ENCODE assay signal across 25 cellular contexts in the genomic region with DNA sequence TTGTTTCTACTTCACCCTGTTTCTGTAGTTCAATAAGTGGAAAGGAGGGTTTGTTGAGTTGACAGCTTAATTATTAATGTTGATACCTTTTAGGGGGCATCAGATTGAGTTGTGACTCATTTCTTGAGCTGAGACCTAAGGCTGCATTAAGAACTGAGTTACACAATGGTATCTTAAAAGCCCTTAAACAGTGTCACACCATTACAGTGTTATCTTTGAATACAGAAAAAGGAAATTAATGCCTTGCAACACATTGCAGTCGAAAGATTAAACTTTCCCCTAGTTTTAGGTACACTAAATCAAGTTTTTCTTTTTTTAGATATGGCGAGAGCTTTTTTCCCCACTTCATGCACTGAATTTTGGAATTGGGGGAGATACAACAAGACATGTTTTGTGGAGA. TPM values are rescaled to one million over a fixed set of nuclear protein-coding genes. Genes with fewer than 3 reads are reported as not detected.
DNase-seq lines count a peak whose midpoint lies in the region; ATAC-seq, FAIRE-seq and TF ChIP-seq lines count a peak whose summit lies in the region.
"Had no signal": no experiment of that assay in that cellular context is flagged by ENCODE, and none has a peak within 500 bp of the region (broad histone marks: within the 10 kb centered on the region; RNA-seq: fewer than 3 reads in every experiment).

No MANE protein-coding gene starts in this region.

- H3K4me1 ChIP-seq in GM12878 (ENCODE audit: control insufficient read depth, insufficient read depth, low read length) = peaks cover 13% of the 10 kb centered on the region
- H3K4me1 ChIP-seq in OCI-LY7 (ENCODE audit: insufficient read depth, low read length, poor library complexity, severe bottlenecking) = peaks cover 10% of the 10 kb centered on the region
- H3K4me1 ChIP-seq: right lobe of liver had no signal

- no peak overlapping the region for H3K9ac ChIP-seq in GM12878 (ENCODE audit: control insufficient read depth, insufficient read depth, low read length)
- H3K9ac ChIP-seq: BLaER1 treated with 17β-estradiol and CSF1 and Interleukin-3, amounts not matched to agents 10 nM and 100 nM had no signal

- peaks cover 12% of the 10 kb centered on the region for H3K4me1 Mint-ChIP-seq in activated CD8-positive, alpha-beta T cell treated with anti-CD3 and anti-CD28 coated beads for 36 hours (ENCODE audit: low read depth)
- H3K4me1 Mint-ChIP-seq in activated CD8-positive, alpha-beta T cell treated with anti-CD3 and anti-CD28 coated beads, Interleukin-2, amount 10 ng/mL, durations not matched to agents 7 days and 5 days (ENCODE audit: low read depth) = peaks cover 4% of the 10 kb centered on the region
- H3K4me1 Mint-ChIP-seq in nephron progenitor cell = peaks cover 4% of the 10 kb centered on the region

- CTCF ChIA-PET in activated CD8-positive, alpha-beta T cell treated with anti-CD3 and anti-CD28 coated beads for 36 hours (lab: Charles Lee) = interaction anchor here (1.0 to 1.7 kb wide), 4 partner anchors 11 to 66 kb away, joined by 3 to 6 read pairs (median 4); partner anchors contain the start of gene PAFAH1B2
- CTCF ChIA-PET in activated CD8-positive, alpha-beta T cell treated with anti-CD3 and anti-CD28 coated beads, Interleukin-2, amount 10 ng/mL, durations not matched to agents 7 days and 5 days (lab: Charles Lee) = interaction anchor here (0.7 to 1.5 kb wide), 4 partner anchors 14 to 95 kb away, joined by 3 to 4 read pairs (median 3); no protein-coding TSS in a partner anchor
- CTCF ChIA-PET in GM12878 (lab: Yijun Ruan, JAX) = interaction anchor here (1.4 to 5.2 kb wide), 5 partner anchors 12 to 281 kb away, joined by 4 to 47 read pairs (median 8); partner anchors contain the start of gene SIDT2
- CTCF ChIA-PET in OCI-LY7 (lab: Charles Lee; ENCODE audit: unreplicated experiment) = interaction anchor here (1.2 kb wide), 1 partner anchor 20 kb away, joined by 3 read pairs; no protein-coding TSS in a partner anchor

- H4K20me1 ChIP-seq in GM12878 (ENCODE audit: control insufficient read depth, insufficient read depth) = no peaks in the 10 kb centered on the region
- H4K20me1 ChIP-seq in OCI-LY7 (ENCODE audit: insufficient read depth, low read length) = 0 out of 2 replicates have a peak, but pooled peaks cover 4% of the 10 kb centered on the region

- ATAC-seq in activated CD8-positive, alpha-beta T cell treated with anti-CD3 and anti-CD28 coated beads for 36 hours = no peak
- no peak for ATAC-seq in activated CD8-positive, alpha-beta T cell treated with anti-CD3 and anti-CD28 coated beads, Interleukin-2, amount 10 ng/mL, durations not matched to agents 7 days and 5 days
- peak; percentile 59 for ATAC-seq in HG03108 (IDR thresholded peaks at IDR 0.05; ENCODE audit: unreplicated experiment)
- ATAC-seq in GM12878 = peak; percentile 81
- no peak for ATAC-seq in GM18909 (IDR thresholded peaks at IDR 0.05; ENCODE audit: poor library complexity, unreplicated experiment)
- ATAC-seq: A549; gastrocnemius medialis; left lobe of liver; Panc1; stimulated activated naive CD8-positive, alpha-beta T cell treated with anti-CD3 and anti-CD28 coated beads, Interleukin-15, Interleukin-2, amounts not matched to agents 100 U/mL and 50 U/mL, for 24 hours had no signal

- no peak overlapping the region for H3K4me3 Mint-ChIP-seq in activated CD8-positive, alpha-beta T cell treated with anti-CD3 and anti-CD28 coated beads for 36 hours
- no peak overlapping the region for H3K4me3 Mint-ChIP-seq in activated CD8-positive, alpha-beta T cell treated with anti-CD3 and anti-CD28 coated beads, Interleukin-2, amount 10 ng/mL, durations not matched to agents 7 days and 5 days
- no peak overlapping the region for H3K4me3 Mint-ChIP-seq in nephron progenitor cell
- H3K4me3 Mint-ChIP-seq: activated CD4-positive, alpha-beta T cell treated with anti-CD3 and anti-CD28 coated beads, Interleukin-2, amount 10 ng/mL, durations not matched to agents 7 days and 5 days; activated naive CD8-positive, alpha-beta T cell treated with anti-CD3 and anti-CD28 coated beads, Interleukin-2, amount 10 ng/mL, durations not matched to agents 7 days and 5 days; type B pancreatic cell had no signal

- H3K27ac ChIP-seq in GM12878 (ENCODE audit: control insufficient read depth, insufficient read depth) = 0 out of 2 replicates have a peak overlapping the region, but pooled peaks have one; percentile 11
- H3K27ac ChIP-seq in OCI-LY7 (ENCODE audit: low read depth, low read length, poor library complexity, severe bottlenecking) = no peak overlapping the region
- H3K27ac ChIP-seq: A549; BLaER1 treated with 17β-estradiol and CSF1 and Interleukin-3, amounts not matched to agents 10 nM and 100 nM; gastrocnemius medialis; HL-60; right lobe of liver; SK-N-MC had no signal

- H3K27ac Mint-ChIP-seq in activated CD8-positive, alpha-beta T cell treated with anti-CD3 and anti-CD28 coated beads for 36 hours = peak overlapping the region; percentile 68
- H3K27ac Mint-ChIP-seq in activated CD8-positive, alpha-beta T cell treated with anti-CD3 and anti-CD28 coated beads, Interleukin-2, amount 10 ng/mL, durations not matched to agents 7 days and 5 days = no peak overlapping the region
- H3K27ac Mint-ChIP-seq in nephron progenitor cell = peak overlapping the region; percentile 16
- H3K27ac Mint-ChIP-seq: activated CD4-positive, alpha-beta T cell treated with anti-CD3 and anti-CD28 coated beads, Interleukin-2, amount 10 ng/mL, durations not matched to agents 7 days and 5 days; activated naive CD8-positive, alpha-beta T cell treated with anti-CD3 and anti-CD28 coated beads, Interleukin-2, amount 10 ng/mL, durations not matched to agents 7 days and 5 days; type B pancreatic cell had no signal

- DNase-seq in activated CD8-positive, alpha-beta T cell treated with anti-CD3 and anti-CD28 coated beads for 36 hours = no peak
- DNase-seq in activated CD8-positive, alpha-beta T cell treated with anti-CD3 and anti-CD28 coated beads, Interleukin-2, amount 10 ng/mL, durations not matched to agents 7 days and 5 days = no peak
- DNase-seq in GM12878 (ENCODE audit: low read depth, low spot score) (no peak), nephron progenitor cell (no peak), NCI-H524 treated with DMSO at 0.1 percent for 48 hours (lab: John Stamatoyannopoulos, UW) (no peak), OCI-LY7 (ENCODE audit: low spot score) (no peak)
- DNase-seq: activated CD4-positive, alpha-beta T cell treated with anti-CD3 and anti-CD28 coated beads, Interleukin-2, amount 10 ng/mL, durations not matched to agents 7 days and 5 days; activated naive CD8-positive, alpha-beta T cell treated with anti-CD3 and anti-CD28 coated beads, Interleukin-2, amount 10 ng/mL, durations not matched to agents 7 days and 5 days; DMS153; gastrocnemius medialis; GF-D8; NCI-H526 treated with DMSO at 0.1 percent for 48 hours; right lobe of liver; stimulated activated naive CD8-positive, alpha-beta T cell treated with anti-CD3 and anti-CD28 coated beads, Interleukin-15, Interleukin-2, amounts not matched to agents 100 U/mL and 50 U/mL, for 24 hours; T-helper 9 cell had no signal

- no peak for TF ChIP-seq CTCF in activated CD8-positive, alpha-beta T cell treated with anti-CD3 and anti-CD28 coated beads for 36 hours (IDR thresholded peaks at IDR 0.05)
- TF ChIP-seq CTCF in GM12878 (IDR thresholded peaks at IDR 0.05 in 2 of 3, conservative IDR thresholded peaks at IDR 0.05 in 1 of 3; ENCODE audit: control insufficient read depth in 2 of 3, extremely low read depth in 1 of 3, insufficient read depth in 1 of 3, low read depth in 3 of 3, low read length in 3 of 3) (no peak), nephron progenitor cell (IDR thresholded peaks at IDR 0.05) (no peak), OCI-LY7 (conservative IDR thresholded peaks at IDR 0.05; ENCODE audit: low read length) (no peak)

- peaks cover 19% of the 10 kb centered on the region for H3K36me3 Mint-ChIP-seq in activated CD8-positive, alpha-beta T cell treated with anti-CD3 and anti-CD28 coated beads for 36 hours (ENCODE audit: low read depth)
- H3K36me3 Mint-ChIP-seq in activated CD8-positive, alpha-beta T cell treated with anti-CD3 and anti-CD28 coated beads, Interleukin-2, amount 10 ng/mL, durations not matched to agents 7 days and 5 days (ENCODE audit: low read depth) = peaks cover 54% of the 10 kb centered on the region
- peaks cover 83% of the 10 kb centered on the region for H3K36me3 Mint-ChIP-seq in nephron progenitor cell (ENCODE audit: low read depth)

- no peak for TF ChIP-seq RAD21 in GM12878 (IDR thresholded peaks at IDR 0.05; ENCODE audit: insufficient read depth, low read depth, low read length)

- no peaks in the 10 kb centered on the region for H3K9me3 Mint-ChIP-seq in activated CD8-positive, alpha-beta T cell treated with anti-CD3 and anti-CD28 coated beads for 36 hours
- no peaks in the 10 kb centered on the region for H3K9me3 Mint-ChIP-seq in activated CD8-positive, alpha-beta T cell treated with anti-CD3 and anti-CD28 coated beads, Interleukin-2, amount 10 ng/mL, durations not matched to agents 7 days and 5 days (ENCODE audit: insufficient read depth)
- H3K9me3 Mint-ChIP-seq in nephron progenitor cell = no peaks in the 10 kb centered on the region
- H3K9me3 Mint-ChIP-seq: activated CD4-positive, alpha-beta T cell treated with anti-CD3 and anti-CD28 coated beads, Interleukin-2, amount 10 ng/mL, durations not matched to agents 7 days and 5 days; activated naive CD8-positive, alpha-beta T cell treated with anti-CD3 and anti-CD28 coated beads, Interleukin-2, amount 10 ng/mL, durations not matched to agents 7 days and 5 days; type B pancreatic cell had no signal

- POLR2A ChIA-PET in activated CD8-positive, alpha-beta T cell treated with anti-CD3 and anti-CD28 coated beads for 36 hours (lab: Charles Lee) = interaction anchor here (2.3 to 2.9 kb wide), 2 partner anchors 11 to 16 kb away, joined by 6 to 7 read pairs; partner anchors contain the start of gene PAFAH1B2
- POLR2A ChIA-PET in activated CD8-positive, alpha-beta T cell treated with anti-CD3 and anti-CD28 coated beads, Interleukin-2, amount 10 ng/mL, durations not matched to agents 7 days and 5 days (lab: Charles Lee) = no interaction called here
- POLR2A ChIA-PET in GM12878 (lab: Charles Lee) (interaction anchor here (0.6 to 2.2 kb wide), 10 partner anchors 9 to 316 kb away, joined by 3 to 14 read pairs (median 4); partner anchors contain the start of genes PAFAH1B2, PCSK7 and SIDT2), OCI-LY7 (lab: Charles Lee) (interaction anchor here (0.5 to 1.7 kb wide), 6 partner anchors 10 to 846 kb away, joined by 3 to 10 read pairs (median 4); partner anchors contain the start of genes CEP164 and SIDT2)

- no peak overlapping the region for H3K4me2 ChIP-seq in GM12878 (ENCODE audit: control insufficient read depth, insufficient read depth)
- H3K4me2 ChIP-seq in OCI-LY7 (ENCODE audit: low read length) = no peak overlapping the region
- H3K4me2 ChIP-seq: A549; BLaER1 treated with 17β-estradiol and CSF1 and Interleukin-3, amounts not matched to agents 10 nM and 100 nM had no signal

- H3K27me3 Mint-ChIP-seq in activated CD8-positive, alpha-beta T cell treated with anti-CD3 and anti-CD28 coated beads for 36 hours = no peaks in the 10 kb centered on the region
- no peaks in the 10 kb centered on the region for H3K27me3 Mint-ChIP-seq in activated CD8-positive, alpha-beta T cell treated with anti-CD3 and anti-CD28 coated beads, Interleukin-2, amount 10 ng/mL, durations not matched to agents 7 days and 5 days (ENCODE audit: low read depth)
- no peaks in the 10 kb centered on the region for H3K27me3 Mint-ChIP-seq in nephron progenitor cell (ENCODE audit: low read depth, poor library complexity)
- H3K27me3 Mint-ChIP-seq: activated CD4-positive, alpha-beta T cell treated with anti-CD3 and anti-CD28 coated beads, Interleukin-2, amount 10 ng/mL, durations not matched to agents 7 days and 5 days; activated naive CD8-positive, alpha-beta T cell treated with anti-CD3 and anti-CD28 coated beads, Interleukin-2, amount 10 ng/mL, durations not matched to agents 7 days and 5 days; type B pancreatic cell had no signal

- intact Hi-C loops in activated CD8-positive, alpha-beta T cell treated with anti-CD3 and anti-CD28 coated beads for 36 hours (cut with micrococcal nuclease) = no loop called here
- intact Hi-C loops in GM12878 (cut with micrococcal nuclease; ENCODE audit: unreplicated experiment) (no loop called here), OCI-LY7 (cut with micrococcal nuclease; ENCODE audit: unreplicated experiment) (no loop called here)

- no peak overlapping the region for H2AFZ ChIP-seq in GM12878 (ENCODE audit: control insufficient read depth, low read depth, low read length)
- no peak overlapping the region for H2AFZ ChIP-seq in OCI-LY7 (ENCODE audit: low read length)

- H3K36me3 ChIP-seq in GM12878 (ENCODE audit: control insufficient read depth in 2 of 2, insufficient read depth in 2 of 2, low read length in 1 of 2) (peaks cover 2 to 18% of the 10 kb centered on the region in 2 experiments), OCI-LY7 (ENCODE audit: insufficient read depth, low read length) (peaks cover 94% of the 10 kb centered on the region)

- no TSS peak for BruUV-seq in GM12878 (replicated peaks; lab: Mats Ljungman, UMichigan)
- no TSS peak for BruUV-seq in OCI-LY7 (replicated peaks; lab: Mats Ljungman, UMichigan)

- no peaks in the 10 kb centered on the region for H3K27me3 ChIP-seq in GM12878 (replicated peaks in 1 of 2; ENCODE audit: control insufficient read depth in 2 of 2, insufficient read depth in 2 of 2, low read length in 1 of 2)
- H3K27me3 ChIP-seq: BLaER1 treated with 17β-estradiol and CSF1 and Interleukin-3, amounts not matched to agents 10 nM and 100 nM; gastrocnemius medialis; right lobe of liver had no signal

- no peak overlapping the region for H3K4me3 ChIP-seq in GM12878
- H3K4me3 ChIP-seq in OCI-LY7 (ENCODE audit: low read depth, low read length, poor library complexity, severe bottlenecking) = no peak overlapping the region
- H3K4me3 ChIP-seq: A549; BLaER1 treated with 17β-estradiol and CSF1 and Interleukin-3, amounts not matched to agents 10 nM and 100 nM; gastrocnemius medialis; right lobe of liver; SK-N-MC had no signal

- RAD21 ChIA-PET in GM12878 (lab: Charles Lee; ENCODE audit: unreplicated experiment) = interaction anchor here (0.9 to 2.7 kb wide), 5 partner anchors 11 to 18 kb away, joined by 4 to 14 read pairs (median 7); partner anchors contain the start of genes PAFAH1B2 and SIDT2

- H3K9me3 ChIP-seq in GM12878 (replicated peaks; ENCODE audit: control insufficient read depth, insufficient read depth, low read length) (no peaks in the 10 kb centered on the region), OCI-LY7 (ENCODE audit: low read length) (no peaks in the 10 kb centered on the region)
- H3K9me3 ChIP-seq: A549; BLaER1 treated with 17β-estradiol and CSF1 and Interleukin-3, amounts not matched to agents 10 nM and 100 nM; gastrocnemius medialis; right lobe of liver had no signal

- in situ Hi-C loops in GM12878 (cut with MboI) = no loop called here

- no peak for FAIRE-seq in GM12878 (lab: Jason Lieb, UNC)
- FAIRE-seq: A549, GM12891 had no signal

- no peak for TF ChIP-seq POLR2A in GM12878 (IDR thresholded peaks at IDR 0.05; ENCODE audit: low read depth, low read length)

- no peaks in the 10 kb centered on the region for H3K9me2 ChIP-seq in OCI-LY7 (ENCODE audit: insufficient read depth, low read length)

- H3K79me2 ChIP-seq in GM12878 (ENCODE audit: control insufficient read depth, insufficient read depth, low read length) (peaks cover 23% of the 10 kb centered on the region), OCI-LY7 (ENCODE audit: insufficient read depth, low read depth, low read length) (peaks cover 52% of the 10 kb centered on the region)

- WGBS in GM12878 (ENCODE audit: insufficient coverage, insufficient replicate concordance, low lambda C conversion rate, missing lambda C conversion rate) = 30% methylated on average over 2 of the region's 2 CpGs

- SMC1A ChIA-PET in GM12878 (lab: Charles Lee; ENCODE audit: uncharacterized antibody, unreplicated experiment) = interaction anchor here (0.6 to 7.0 kb wide), 8 partner anchors 9 to 65 kb away, joined by 3 to 55 read pairs (median 8); partner anchors contain the start of genes PAFAH1B2 and SIDT2

- no peak for TF ChIP-seq EP300 in GM12878 (IDR thresholded peaks at IDR 0.05; ENCODE audit: borderline replicate concordance in 1 of 2, control insufficient read depth in 1 of 2, low read depth in 2 of 2, low read length in 2 of 2)

RNA-seq across cellular contexts. Expression of gene PAFAH1B2, which starts 16.7 kb away (rescaled TPM):
- 10 to 100 TPM; 50.0 to 50.2 TPM for total RNA-seq in activated CD8-positive, alpha-beta T cell treated with anti-CD3 and anti-CD28 coated beads for 36 hours
- 10 to 100 TPM; 56.5 to 60.0 TPM for total RNA-seq in activated CD8-positive, alpha-beta T cell treated with anti-CD3 and anti-CD28 coated beads, Interleukin-2, amount 10 ng/mL, durations not matched to agents 7 days and 5 days
- total RNA-seq in GM12878 (2013; cell fraction: nucleolus; rRNA removed) = 53.3 and 53.4 TPM in 2 replicates
- total RNA-seq in GM12878 (2014; rRNA removed) (47.5 and 62.2 TPM in 2 replicates), GM12878 (2014; rRNA removed; fragmentation: Illumina TruSeq; extraction: Trizol) (47.8 and 48.3 TPM in 2 replicates), GM12878 (2021) (49.3 and 49.6 TPM in 2 replicates), OCI-LY7 (2022) (59.9 and 60.2 TPM in 2 replicates)
- 12.1 TPM for polyA plus RNA-seq in GM12878 (2011; ENCODE audit: low read depth)
- polyA plus RNA-seq in GM12878 (2011; rRNA removed) (32.1 and 36.1 TPM in 2 replicates), GM12878 (2014; fragmentation: Illumina TruSeq; extraction: Trizol) (25.5 and 32.2 TPM in 2 replicates), GM12878 (2014; fragmentation: Nextera tagmentation; extraction: Ambion mirVana) (10 to 100 TPM; 17.6 to 64.8 TPM), GM12878 (2014; rRNA removed) (19.2 and 22.0 TPM in 2 replicates), GM12878 (2016; fragmentation: Nextera tagmentation; extraction: Ambion mirVana) (10 to 100 TPM; 51.1 to 53.2 TPM)
- polyA plus RNA-seq in GM12878 (2011; cell fraction: cytosol; rRNA removed) = 21.8 and 26.0 TPM in 2 replicates
- polyA plus RNA-seq in GM12878 (2011; cell fraction: nucleus; rRNA removed) = 13.0 and 16.1 TPM in 2 replicates
- 16.4 and 16.8 TPM in 2 replicates for polyA plus RNA-seq in GM12878 (2012)
- polyA minus RNA-seq in GM12878 (2011; rRNA and poly(A)+ RNA removed) = 76.4 and 83.2 TPM in 2 replicates
- 21.2 and 28.9 TPM in 2 replicates for polyA minus RNA-seq in GM12878 (2011; cell fraction: cytosol; rRNA and poly(A)+ RNA removed)
- 11.7 and 18.3 TPM in 2 replicates for polyA minus RNA-seq in GM12878 (2011; cell fraction: nucleus; rRNA and poly(A)+ RNA removed)
- total RNA-seq in OCI-LY7 (2014; rRNA removed; shearing (Covaris generic)) = 62.8 and 65.3 TPM in 2 replicates

RNA-seq across cellular contexts. Expression of gene SIDT2, which starts 17.7 kb away (rescaled TPM):
- 10 to 100 TPM; 16.6 to 17.3 TPM for total RNA-seq in activated CD8-positive, alpha-beta T cell treated with anti-CD3 and anti-CD28 coated beads for 36 hours
- total RNA-seq in activated CD8-positive, alpha-beta T cell treated with anti-CD3 and anti-CD28 coated beads, Interleukin-2, amount 10 ng/mL, durations not matched to agents 7 days and 5 days = 10 to 100 TPM; 20.2 to 23.6 TPM
- 135 and 149 TPM in 2 replicates for total RNA-seq in GM12878 (2013; cell fraction: nucleolus; rRNA removed)
- total RNA-seq in GM12878 (2014; rRNA removed) (9.1 and 11.6 TPM in 2 replicates), GM12878 (2014; rRNA removed; fragmentation: Illumina TruSeq; extraction: Trizol) (8.4 and 9.0 TPM in 2 replicates), GM12878 (2021) (20.7 and 23.9 TPM in 2 replicates), OCI-LY7 (2022) (30.6 and 37.7 TPM in 2 replicates)
- 13.0 TPM for polyA plus RNA-seq in GM12878 (2011; ENCODE audit: low read depth)
- polyA plus RNA-seq in GM12878 (2011; rRNA removed) (9.5 and 20.7 TPM in 2 replicates), GM12878 (2014; fragmentation: Illumina TruSeq; extraction: Trizol) (12.7 and 16.3 TPM in 2 replicates), GM12878 (2014; fragmentation: Nextera tagmentation; extraction: Ambion mirVana) (1 to 10 TPM; 4.9 to 5.7 TPM), GM12878 (2014; rRNA removed) (16.5 and 19.3 TPM in 2 replicates), GM12878 (2016; fragmentation: Nextera tagmentation; extraction: Ambion mirVana) (1 to 10 TPM; 5.4 to 6.8 TPM)
- 17.4 and 19.1 TPM in 2 replicates for polyA plus RNA-seq in GM12878 (2011; cell fraction: cytosol; rRNA removed)
- polyA plus RNA-seq in GM12878 (2011; cell fraction: nucleus; rRNA removed) = 132 and 186 TPM in 2 replicates
- polyA plus RNA-seq in GM12878 (2012) = 23.5 and 23.6 TPM in 2 replicates
- polyA minus RNA-seq in GM12878 (2011; rRNA and poly(A)+ RNA removed) = 30.9 and 35.5 TPM in 2 replicates
- polyA minus RNA-seq in GM12878 (2011; cell fraction: cytosol; rRNA and poly(A)+ RNA removed) = 8.3 and 11.5 TPM in 2 replicates
- 54.3 and 61.1 TPM in 2 replicates for polyA minus RNA-seq in GM12878 (2011; cell fraction: nucleus; rRNA and poly(A)+ RNA removed)
- 18.3 and 18.6 TPM in 2 replicates for total RNA-seq in OCI-LY7 (2014; rRNA removed; shearing (Covaris generic))

RNA-seq across cellular contexts. Expression of gene TAGLN, which starts 38.3 kb away (rescaled TPM):
- 1 to 10 TPM; 2.0 to 2.5 TPM for total RNA-seq in activated CD8-positive, alpha-beta T cell treated with anti-CD3 and anti-CD28 coated beads for 36 hours
- total RNA-seq in activated CD8-positive, alpha-beta T cell treated with anti-CD3 and anti-CD28 coated beads, Interleukin-2, amount 10 ng/mL, durations not matched to agents 7 days and 5 days = 1 to 10 TPM; 2.4 to 2.6 TPM
- 17.4 and 21.3 TPM in 2 replicates for total RNA-seq in GM12878 (2013; cell fraction: nucleolus; rRNA removed)
- total RNA-seq in GM12878 (2014; rRNA removed) = 1.9 and 2.0 TPM in 2 replicates
- 1.5 and 1.6 TPM in 2 replicates for total RNA-seq in GM12878 (2014; rRNA removed; fragmentation: Illumina TruSeq; extraction: Trizol)
- total RNA-seq in GM12878 (2021) = 3.9 and 4.6 TPM in 2 replicates
- 2.9 TPM for polyA plus RNA-seq in GM12878 (2011; ENCODE audit: low read depth)
- polyA plus RNA-seq in GM12878 (2011; rRNA removed) = 3.5 and 3.9 TPM in 2 replicates
- 1.2 and 1.9 TPM in 2 replicates for polyA plus RNA-seq in GM12878 (2011; cell fraction: cytosol; rRNA removed)
- 36.5 and 46.4 TPM in 2 replicates for polyA plus RNA-seq in GM12878 (2011; cell fraction: nucleus; rRNA removed)
- 4.4 and 6.2 TPM in 2 replicates for polyA plus RNA-seq in GM12878 (2012)
- polyA plus RNA-seq in GM12878 (2014; fragmentation: Illumina TruSeq; extraction: Trizol) = 1.9 and 4.8 TPM in 2 replicates
- polyA plus RNA-seq in GM12878 (2014; fragmentation: Nextera tagmentation; extraction: Ambion mirVana) = 1 to 10 TPM in 1 of 2 experiments, under 1 TPM in 1; 0.26 to 1.0 TPM
- polyA plus RNA-seq in GM12878 (2014; rRNA removed) = 3.6 and 4.0 TPM in 2 replicates
- polyA plus RNA-seq in GM12878 (2016; fragmentation: Nextera tagmentation; extraction: Ambion mirVana) = 1 to 10 TPM in 1 of 2 experiments, under 1 TPM in 1; 0.68 to 1.2 TPM
- 1.3 and 1.5 TPM in 2 replicates for polyA minus RNA-seq in GM12878 (2011; rRNA and poly(A)+ RNA removed)
- 1.3 TPM in 1 of 2 replicates, not detected in the other for polyA minus RNA-seq in GM12878 (2011; cell fraction: cytosol; rRNA and poly(A)+ RNA removed)
- polyA minus RNA-seq in GM12878 (2011; cell fraction: nucleus; rRNA and poly(A)+ RNA removed) = 3.6 and 4.8 TPM in 2 replicates
- 7.4 and 8.4 TPM in 2 replicates for total RNA-seq in OCI-LY7 (2014; rRNA removed; shearing (Covaris generic))
- 5.4 and 6.4 TPM in 2 replicates for total RNA-seq in OCI-LY7 (2022)

Comparison
In these comparisons a context has a peak if more than half of its experiments do, and no peak if none do; other contexts are left out.
1. ATAC-seq: peak in HG03108 (single experiment) and GM12878 (single experiment); none in activated CD8-positive, alpha-beta T cell treated with anti-CD3 and anti-CD28 coated beads for 36 hours (single experiment), activated CD8-positive, alpha-beta T cell treated with anti-CD3 and anti-CD28 coated beads, Interleukin-2, amount 10 ng/mL, durations not matched to agents 7 days and 5 days (single experiment) and GM18909 (single experiment).